ENCODE assay signal across 15 cellular contexts in the genomic region with DNA sequence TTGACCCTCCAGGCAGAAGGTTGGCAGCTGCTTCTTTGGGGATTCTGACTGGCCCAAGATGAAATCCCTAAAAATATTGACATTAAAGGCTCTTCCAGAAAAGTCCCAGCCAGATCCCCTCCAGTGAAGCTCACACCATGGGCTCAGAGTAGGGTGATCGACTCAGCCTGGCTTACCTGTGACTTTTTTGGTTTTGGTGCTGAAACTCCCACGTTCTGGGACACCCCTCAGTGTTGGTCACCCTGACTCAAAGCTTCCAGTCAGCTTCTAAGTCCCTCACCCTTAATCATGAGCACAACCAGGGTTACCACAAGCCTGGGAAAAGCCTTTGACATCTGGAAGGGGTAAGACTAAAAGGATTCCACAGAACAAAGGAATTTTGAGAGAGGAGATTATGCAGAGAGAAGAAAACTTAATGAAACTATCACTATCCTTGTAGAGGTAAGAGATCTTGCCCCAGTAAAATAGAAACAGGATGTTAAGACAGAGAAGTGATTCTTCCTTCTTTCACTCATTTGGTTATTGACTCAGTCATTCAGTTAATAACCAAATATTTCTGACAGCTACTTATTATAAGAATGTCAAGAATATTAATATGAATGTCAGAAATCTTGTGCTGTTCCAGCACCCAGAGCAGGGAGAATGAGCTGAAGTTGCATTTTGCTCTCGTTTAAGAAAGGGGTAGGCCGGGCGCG.
A peak's percentile ranks its signal among the peaks of the same experiment; 100 is the strongest.
DNase-seq lines count a peak whose midpoint lies in the region; ATAC-seq, FAIRE-seq and TF ChIP-seq lines count a peak whose summit lies in the region.
"Had no signal": no experiment of that assay in that cellular context is flagged by ENCODE, and none has a peak within 500 bp of the region (broad histone marks: within the 10 kb centered on the region; RNA-seq: fewer than 3 reads in every experiment).

No MANE protein-coding gene starts in this region.

- POLR2A ChIA-PET in naive thymus-derived CD8-positive, alpha-beta T cell (lab: Charles Lee), result no interaction called here

- intact Hi-C loops in kidney (cut with DNase I) (loop anchor here (5.0 kb wide), 1 partner anchor 291 kb away; no protein-coding TSS in a partner anchor), CD14-positive monocyte (cut with micrococcal nuclease) (no loop called here)

- TF ChIP-seq CTCF in mesothelial cell of epicardium (IDR thresholded peaks at IDR 0.05; ENCODE audit: unreplicated experiment) (no peak), kidney (IDR thresholded peaks at IDR 0.05; ENCODE audit: borderline replicate concordance, extremely low read depth, insufficient read depth) (no peak), CD14-positive monocyte (IDR thresholded peaks at IDR 0.05) (no peak)

- no peak overlapping the region for H3K27ac Mint-ChIP-seq in naive thymus-derived CD8-positive, alpha-beta T cell
- H3K27ac Mint-ChIP-seq in mesothelial cell of epicardium, result no peak overlapping the region
- H3K27ac Mint-ChIP-seq in CD14-positive monocyte, result peak overlapping the region in 1 of 7 donors; percentile 40
- H3K27ac Mint-ChIP-seq: immature natural killer cell; T-helper 1 cell treated with Interleukin-12 subunit alpha and Interleukin-12 subunit beta and Interleukin-4 antibody, amounts not matched to agents 30 μg/mL and 1 μg/mL, for 36 hours had no signal

- no peak overlapping the region for H3K4me3 ChIP-seq in kidney (ENCODE audit: low read length in 2 of 2)

- no peaks in the 10 kb centered on the region for H3K9me3 ChIP-seq in kidney (ENCODE audit: control insufficient read depth in 1 of 2, low read length in 2 of 2)

- no peaks in the 10 kb centered on the region for H3K9me3 Mint-ChIP-seq in naive thymus-derived CD8-positive, alpha-beta T cell
- H3K9me3 Mint-ChIP-seq in mesothelial cell of epicardium (no peaks in the 10 kb centered on the region), CD14-positive monocyte (no peaks in the 10 kb centered on the region)
- H3K9me3 Mint-ChIP-seq: activated T-cell treated with anti-CD3 and anti-CD28 coated beads, Interleukin-2, amount 50 U/mL, for 4 hours; immature natural killer cell; T-helper 1 cell treated with Interleukin-12 subunit alpha and Interleukin-12 subunit beta and Interleukin-4 antibody, amounts not matched to agents 30 μg/mL and 1 μg/mL, for 36 hours had no signal

- H3K36me3 ChIP-seq in kidney (ENCODE audit: control insufficient read depth in 1 of 2, insufficient read depth in 2 of 2, low read length in 2 of 2), result no peaks in the 10 kb centered on the region

- no peaks in the 10 kb centered on the region for H3K4me1 Mint-ChIP-seq in naive thymus-derived CD8-positive, alpha-beta T cell
- H3K4me1 Mint-ChIP-seq in mesothelial cell of epicardium (no peaks in the 10 kb centered on the region), CD14-positive monocyte (peaks cover 3% of the 10 kb centered on the region)
- H3K4me1 Mint-ChIP-seq: immature natural killer cell had no signal

- no peak overlapping the region for H3K4me3 Mint-ChIP-seq in naive thymus-derived CD8-positive, alpha-beta T cell
- H3K4me3 Mint-ChIP-seq in mesothelial cell of epicardium (no peak overlapping the region), CD14-positive monocyte (no peak overlapping the region)
- H3K4me3 Mint-ChIP-seq: activated T-cell treated with anti-CD3 and anti-CD28 coated beads, Interleukin-2, amount 50 U/mL, for 4 hours; immature natural killer cell; T-helper 1 cell treated with Interleukin-12 subunit alpha and Interleukin-12 subunit beta and Interleukin-4 antibody, amounts not matched to agents 30 μg/mL and 1 μg/mL, for 36 hours had no signal

- peaks cover 0 to 3% of the 10 kb centered on the region in 2 donors for H3K4me1 ChIP-seq in kidney (ENCODE audit: control insufficient read depth in 1 of 2, insufficient read depth in 1 of 2, low read depth in 1 of 2, low read length in 2 of 2)

- ATAC-seq in GM21576 (IDR thresholded peaks at IDR 0.05; ENCODE audit: unreplicated experiment) (peak; percentile 65), HG03521 (IDR thresholded peaks at IDR 0.05; ENCODE audit: unreplicated experiment) (peak; percentile 47)
- ATAC-seq in naive thymus-derived CD8-positive, alpha-beta T cell, result no peak

- no peak overlapping the region for H3K27ac ChIP-seq in kidney (ENCODE audit: low read depth in 2 of 2, low read length in 2 of 2)

- H3K9ac ChIP-seq in kidney (ENCODE audit: low read length in 2 of 2), result no peak overlapping the region

- no peak for FAIRE-seq in kidney (lab: Jason Lieb, UNC)
- FAIRE-seq: endothelial cell of umbilical vein had no signal

- DNase-seq in stimulated activated CD4-positive, alpha-beta T cell treated with anti-CD3 and anti-CD28 coated beads, Interleukin-1b, Interleukin-23, amount 100 ng/mL, for 48 hours, result peak; percentile 22
- DNase-seq in stimulated activated CD4-positive, alpha-beta T cell treated with anti-CD3 and anti-CD28 coated beads, Interleukin-4, amount 100 ng/mL, for 24 hours, result no peak
- DNase-seq in naive thymus-derived CD8-positive, alpha-beta T cell, result no peak
- DNase-seq in mesothelial cell of epicardium (ENCODE audit: low spot score in 2 of 2, unreplicated experiment in 2 of 2) (no peak), kidney (no peak), CD14-positive monocyte (ENCODE audit: low spot score) (no peak)
- DNase-seq: activated T-cell treated with anti-CD3 and anti-CD28 coated beads, Interleukin-2, amount 50 U/mL, for 4 hours; Calu3; GOT3; immature natural killer cell; NCI-H774 had no signal

- peaks cover 3 to 31% (median 4%) of the 10 kb centered on the region in 5 donors for H3K27me3 Mint-ChIP-seq in naive thymus-derived CD8-positive, alpha-beta T cell
- H3K27me3 Mint-ChIP-seq in mesothelial cell of epicardium (ENCODE audit: low read depth) (peaks cover 13% of the 10 kb centered on the region), CD14-positive monocyte (ENCODE audit: low read depth in 3 of 3) (peaks cover 0 to 4% (median 1%) of the 10 kb centered on the region in 3 donors)

- no peaks in the 10 kb centered on the region for H3K36me3 Mint-ChIP-seq in naive thymus-derived CD8-positive, alpha-beta T cell
- H3K36me3 Mint-ChIP-seq in mesothelial cell of epicardium, result no peaks in the 10 kb centered on the region
- H3K36me3 Mint-ChIP-seq in CD14-positive monocyte, result no peaks in the 10 kb centered on the region
- H3K36me3 Mint-ChIP-seq: immature natural killer cell had no signal

Comparison
In these comparisons a context has a peak if more than half of its experiments do, and no peak if none do; other contexts are left out.
1. ATAC-seq: peak in GM21576 (single experiment) and HG03521 (single experiment); none in naive thymus-derived CD8-positive, alpha-beta T cell (0 of 2).